ENCODE assay signal across 33 cellular contexts in the genomic region with DNA sequence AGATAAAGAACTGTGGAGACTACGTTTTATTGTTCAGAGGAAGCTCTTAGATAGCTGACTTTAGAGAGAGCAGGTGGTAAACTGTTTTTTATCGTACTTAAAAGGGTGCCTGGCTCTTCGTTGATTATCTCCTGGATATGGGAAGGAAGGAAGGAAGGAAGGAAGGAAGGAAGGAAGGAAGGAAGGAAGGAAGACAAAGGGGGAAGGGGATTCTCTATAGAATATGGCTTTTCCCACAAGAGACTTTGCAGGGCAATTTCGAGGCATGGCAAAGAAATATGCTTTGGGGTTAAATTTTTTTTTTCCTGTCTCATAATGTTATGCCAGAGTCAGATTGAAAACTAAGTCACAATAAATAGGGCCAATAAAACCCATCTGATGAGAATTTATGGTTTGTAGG.
DNase-seq lines count a peak whose midpoint lies in the region; TF ChIP-seq lines count a peak whose summit lies in the region.
"Had no signal": no experiment of that assay in that cellular context is flagged by ENCODE, and none has a peak within 500 bp of the region (broad histone marks: within the 10 kb centered on the region; RNA-seq: fewer than 3 reads in every experiment).

No MANE protein-coding gene starts in this region.

- H3K36me3 ChIP-seq in A673 (ENCODE audit: insufficient read depth, low read length, poor library complexity, severe bottlenecking) (peaks cover 8% of the 10 kb centered on the region), SK-N-MC (ENCODE audit: insufficient read depth, low read length) (peaks cover 16% of the 10 kb centered on the region; the same call in 1 of the 2 replicates), neural cell (ENCODE audit: insufficient read depth, low read length) (no peaks in the 10 kb centered on the region)
- H3K36me3 ChIP-seq: BE2C; BLaER1; BLaER1 treated with 17β-estradiol and CSF1 and Interleukin-3, amounts not matched to agents 10 nM and 100 nM had no signal

- no peak overlapping the region for H2AFZ ChIP-seq in neural cell (ENCODE audit: low read depth, low read length)

- DNase-seq in A673 (ENCODE audit: low spot score) (peak; percentile 97), SK-N-MC (ENCODE audit: low read depth, low spot score) (peak; percentile 93), NCI-H446 (lab: John Stamatoyannopoulos, UW) (no peak), UCSD-AML1 (lab: John Stamatoyannopoulos, UW; ENCODE audit: unreplicated experiment) (no peak)
- DNase-seq in activated CD4-positive, alpha-beta memory T cell treated with anti-CD3 and anti-CD28 coated beads, Interleukin-2, amount 10 ng/mL, durations not matched to agents 7 days and 5 days: no peak
- DNase-seq: 8988T; ACHN; AML-193; BE2C; C1 segment of cervical spinal cord; Caco-2; Calu3; CD4-positive, alpha-beta memory T cell; CD4-positive, alpha-beta T cell; CD4-positive, CD25-positive, alpha-beta regulatory T cell; CD8-positive, alpha-beta memory T cell; CD8-positive, alpha-beta T cell; COR-L47; DMS 273 treated with DMSO at 0.1 percent for 48 hours; DMS153; DMS53; DMS79; DMS79 treated with DMSO at 0.1 percent for 48 hours; DND-41; EL had no signal

- no peaks in the 10 kb centered on the region for H3K9me3 Mint-ChIP-seq in activated CD4-positive, alpha-beta memory T cell treated with anti-CD3 and anti-CD28 coated beads, Interleukin-2, amount 10 ng/mL, durations not matched to agents 7 days and 5 days
- H3K9me3 Mint-ChIP-seq: CD4-positive, alpha-beta memory T cell; CD4-positive, alpha-beta T cell; CD8-positive, alpha-beta memory T cell; CD8-positive, alpha-beta T cell had no signal

- H3F3A ChIP-seq in neural cell (ENCODE audit: insufficient read depth, low read length, poor library complexity, severe bottlenecking): no peaks in the 10 kb centered on the region

- no peaks in the 10 kb centered on the region for H4K20me1 ChIP-seq in neural cell (ENCODE audit: insufficient read depth)
- H4K20me1 ChIP-seq: BLaER1; BLaER1 treated with 17β-estradiol and CSF1 and Interleukin-3, amounts not matched to agents 10 nM and 100 nM had no signal

- H3K4me3 ChIP-seq in A673 (ENCODE audit: low read depth, low read length, poor library complexity, severe bottlenecking): no peak overlapping the region
- H3K4me3 ChIP-seq in SK-N-MC: peak overlapping the region; percentile 66
- H3K4me3 ChIP-seq in neural cell (ENCODE audit: low read length): no peak overlapping the region
- H3K4me3 ChIP-seq: A549; BLaER1; BLaER1 treated with 17β-estradiol and CSF1 and Interleukin-3, amounts not matched to agents 10 nM and 100 nM had no signal

- no peaks in the 10 kb centered on the region for H3K79me2 ChIP-seq in neural cell (replicated peaks; ENCODE audit: insufficient read depth, low read length)

- no TSS peak for BruUV-seq in A673 (replicated peaks; lab: Mats Ljungman, UMichigan)

- intact Hi-C loops in A673 (cut with micrococcal nuclease; ENCODE audit: unreplicated experiment): loop anchor here (1.0 to 10.0 kb wide), 10 partner anchors 43 to 1743 kb away; partner anchors contain the start of gene HTR1F

- peaks cover 57% of the 10 kb centered on the region for H3K4me1 ChIP-seq in A673 (ENCODE audit: insufficient read depth, low read length, poor library complexity, severe bottlenecking)
- H3K4me1 ChIP-seq: A549; BE2C; BLaER1; BLaER1 treated with 17β-estradiol and CSF1 and Interleukin-3, amounts not matched to agents 10 nM and 100 nM had no signal

- POLR2A ChIA-PET in A673 (lab: Charles Lee; ENCODE audit: low non-redundant PET): interaction anchor here (0.6 to 0.8 kb wide), 2 partner anchors 198 to 250 kb away, joined by 3 read pairs; no protein-coding TSS in a partner anchor
- POLR2A ChIA-PET in activated CD4-positive, alpha-beta memory T cell treated with anti-CD3 and anti-CD28 coated beads, Interleukin-2, amount 10 ng/mL, durations not matched to agents 7 days and 5 days (lab: Charles Lee): no interaction called here

- TF ChIP-seq EP300 in neural cell (conservative IDR thresholded peaks at IDR 0.05; ENCODE audit: poor library complexity, severe bottlenecking): no peak

- no peaks in the 10 kb centered on the region for H3K36me3 Mint-ChIP-seq in activated CD4-positive, alpha-beta memory T cell treated with anti-CD3 and anti-CD28 coated beads, Interleukin-2, amount 10 ng/mL, durations not matched to agents 7 days and 5 days (ENCODE audit: low read depth)
- H3K36me3 Mint-ChIP-seq: CD14-positive monocyte; CD4-positive, alpha-beta memory T cell; CD4-positive, CD25-positive, alpha-beta regulatory T cell; CD8-positive, alpha-beta memory T cell; CD8-positive, alpha-beta T cell had no signal

- H3K9me3 ChIP-seq in A673 (ENCODE audit: low read depth, low read length, poor library complexity, severe bottlenecking) (peaks cover 15% of the 10 kb centered on the region), SK-N-MC (ENCODE audit: low read depth, low read length) (peaks cover 6% of the 10 kb centered on the region), neural cell (ENCODE audit: low read length) (no peaks in the 10 kb centered on the region)
- H3K9me3 ChIP-seq: A549; BE2C; BLaER1; BLaER1 treated with 17β-estradiol and CSF1 and Interleukin-3, amounts not matched to agents 10 nM and 100 nM; Caco-2 had no signal

- no peaks in the 10 kb centered on the region for H3K27me3 ChIP-seq in A673 (replicated peaks; ENCODE audit: insufficient read depth, low read depth, low read length, poor library complexity)
- H3K27me3 ChIP-seq in neural cell (ENCODE audit: insufficient read depth, low read depth, low read length): no peaks in the 10 kb centered on the region
- H3K27me3 ChIP-seq: BE2C; BLaER1; BLaER1 treated with 17β-estradiol and CSF1 and Interleukin-3, amounts not matched to agents 10 nM and 100 nM had no signal

- H3K4me1 Mint-ChIP-seq in activated CD4-positive, alpha-beta memory T cell treated with anti-CD3 and anti-CD28 coated beads, Interleukin-2, amount 10 ng/mL, durations not matched to agents 7 days and 5 days: no peaks in the 10 kb centered on the region
- H3K4me1 Mint-ChIP-seq: B cell; CD14-positive monocyte; CD4-positive, alpha-beta memory T cell; CD4-positive, CD25-positive, alpha-beta regulatory T cell; CD8-positive, alpha-beta memory T cell had no signal

- no peak overlapping the region for H3K27ac Mint-ChIP-seq in activated CD4-positive, alpha-beta memory T cell treated with anti-CD3 and anti-CD28 coated beads, Interleukin-2, amount 10 ng/mL, durations not matched to agents 7 days and 5 days
- H3K27ac Mint-ChIP-seq: B cell; CD14-positive monocyte; CD4-positive, alpha-beta memory T cell; CD4-positive, alpha-beta T cell; CD4-positive, CD25-positive, alpha-beta regulatory T cell; CD8-positive, alpha-beta memory T cell; CD8-positive, alpha-beta T cell had no signal

- CTCF ChIA-PET in A673 (lab: Charles Lee): interaction anchor here (0.6 to 1.3 kb wide), 3 partner anchors 183 to 456 kb away, joined by 4 to 7 read pairs (median 6); no protein-coding TSS in a partner anchor
- CTCF ChIA-PET in activated CD4-positive, alpha-beta memory T cell treated with anti-CD3 and anti-CD28 coated beads, Interleukin-2, amount 10 ng/mL, durations not matched to agents 7 days and 5 days (lab: Charles Lee): no interaction called here

- H3K27me3 Mint-ChIP-seq in activated CD4-positive, alpha-beta memory T cell treated with anti-CD3 and anti-CD28 coated beads, Interleukin-2, amount 10 ng/mL, durations not matched to agents 7 days and 5 days: no peaks in the 10 kb centered on the region
- H3K27me3 Mint-ChIP-seq: CD4-positive, alpha-beta memory T cell; CD4-positive, alpha-beta T cell; CD4-positive, CD25-positive, alpha-beta regulatory T cell had no signal

- TF ChIP-seq CTCF in A673 (conservative IDR thresholded peaks at IDR 0.05; ENCODE audit: low read depth, low read length) (no peak), neural cell (IDR thresholded peaks at IDR 0.05; ENCODE audit: poor library complexity, severe bottlenecking) (no peak)

- H3K4me3 Mint-ChIP-seq in activated CD4-positive, alpha-beta memory T cell treated with anti-CD3 and anti-CD28 coated beads, Interleukin-2, amount 10 ng/mL, durations not matched to agents 7 days and 5 days: no peak overlapping the region
- H3K4me3 Mint-ChIP-seq: B cell; CD14-positive monocyte; CD4-positive, alpha-beta memory T cell; CD4-positive, alpha-beta T cell; CD4-positive, CD25-positive, alpha-beta regulatory T cell; CD8-positive, alpha-beta memory T cell; CD8-positive, alpha-beta T cell had no signal

- no peaks in the 10 kb centered on the region for H3K9me2 ChIP-seq in neural cell (ENCODE audit: insufficient read depth, low read length)

- H3K4me2 ChIP-seq in neural cell (ENCODE audit: low read length): no peak overlapping the region
- H3K4me2 ChIP-seq: A549; BLaER1; BLaER1 treated with 17β-estradiol and CSF1 and Interleukin-3, amounts not matched to agents 10 nM and 100 nM had no signal

- H3K27ac ChIP-seq in A673 (ENCODE audit: low read depth, low read length, poor library complexity, severe bottlenecking) (peak overlapping the region; percentile 99), SK-N-MC (peak overlapping the region; percentile 99), neural cell (ENCODE audit: low read length) (peak overlapping the region; percentile 58)
- H3K27ac ChIP-seq: 22Rv1; A549; BLaER1; BLaER1 treated with 17β-estradiol and CSF1 and Interleukin-3, amounts not matched to agents 10 nM and 100 nM; C4-2B had no signal

- H3K9ac ChIP-seq in SK-N-MC (ENCODE audit: insufficient read length) (peak overlapping the region; percentile 67), neural cell (ENCODE audit: low read length) (no peak overlapping the region)
- H3K9ac ChIP-seq: BLaER1; BLaER1 treated with 17β-estradiol and CSF1 and Interleukin-3, amounts not matched to agents 10 nM and 100 nM had no signal

- TF ChIP-seq RAD21 in neural cell (conservative IDR thresholded peaks at IDR 0.05): no peak

TF ChIP-seq in neural cell, 6 proteins besides CTCF, POLR2A, EP300 and RAD21 (continues in another document):
- TF ChIP-seq TAF1 (IDR thresholded peaks at IDR 0.05; ENCODE audit: low read depth) (no peak), POLR2AphosphoS5 (IDR thresholded peaks at IDR 0.05) (no peak), MXI1 (conservative IDR thresholded peaks at IDR 0.05; ENCODE audit: poor library complexity, severe bottlenecking) (no peak)

Comparison
In these comparisons a context has a peak if more than half of its experiments do, and no peak if none do; other contexts are left out.
1. DNase-seq: peak in A673 (single experiment) and SK-N-MC (single experiment); none in activated CD4-positive, alpha-beta memory T cell treated with anti-CD3 and anti-CD28 coated beads, Interleukin-2, amount 10 ng/mL, durations not matched to agents 7 days and 5 days (single experiment), NCI-H446 (0 of 2) and UCSD-AML1 (single experiment).
2. Peak in every context shown above with its lines, with median percentiles within 50 percentile points of each other: H3K27ac ChIP-seq.